In genomic region chr9:79302002-79302401, GRCh38 we compare ENCODE assay signal across 14 cellular contexts.
"Had no signal": no experiment of that assay in that cellular context is flagged by ENCODE, and none has a peak within 500 bp of the region (broad histone marks: within the 10 kb centered on the region; RNA-seq: fewer than 3 reads in every experiment).

No MANE protein-coding gene starts in this region.

- H3K36me3 Mint-ChIP-seq: naive thymus-derived CD4-positive, alpha-beta T cell had no signal

- H3K27ac ChIP-seq: gastrocnemius medialis, left ventricle myocardium inferior, lower lobe of right lung had no signal

- H3K4me3 ChIP-seq: gastrocnemius medialis, left ventricle myocardium inferior, lower lobe of right lung had no signal

- ATAC-seq: esophagus mucosa; gastrocnemius medialis; lower lobe of right lung; naive thymus-derived CD4-positive, alpha-beta T cell; right cardiac atrium had no signal

- H3K27ac Mint-ChIP-seq: naive thymus-derived CD4-positive, alpha-beta T cell; nephron progenitor cell had no signal

- H3K4me1 ChIP-seq: gastrocnemius medialis, left ventricle myocardium inferior, lower lobe of right lung had no signal

- H3K4me3 Mint-ChIP-seq: naive thymus-derived CD4-positive, alpha-beta T cell; nephron progenitor cell had no signal

- H3K9me3 ChIP-seq: gastrocnemius medialis, left ventricle myocardium inferior, lower lobe of right lung had no signal

- H3K9me3 Mint-ChIP-seq: nephron progenitor cell had no signal

- H3K4me1 Mint-ChIP-seq: naive thymus-derived CD4-positive, alpha-beta T cell had no signal

- H3K36me3 ChIP-seq: gastrocnemius medialis, left ventricle myocardium inferior, lower lobe of right lung had no signal

- DNase-seq: effector memory CD4-positive, alpha-beta T cell; gastrocnemius medialis; glutamatergic neuron; left ventricle myocardium inferior; lower lobe of right lung; mesenchymal stem cell; naive thymus-derived CD4-positive, alpha-beta T cell; nephron progenitor cell; posterior cingulate gyrus; right cardiac atrium; small intestine; stimulated activated CD4-positive, alpha-beta T cell treated with anti-CD3 and anti-CD28 coated beads, Interleukin-2, amount 100 ng/mL, for 48 hours; stimulated activated naive CD4-positive, alpha-beta T cell treated with Interleukin-2 at 50 U/mL for 16 hours had no signal

- H3K27me3 ChIP-seq: gastrocnemius medialis had no signal
